30 cellular contexts compared by ENCODE assay signal in genomic region chr1:206901944-206902343, GRCh38. TPM values are rescaled to one million over a fixed set of nuclear protein-coding genes. Genes with fewer than 3 reads are reported as not detected.
"Had no signal": no experiment of that assay in that cellular context is flagged by ENCODE, and none has a peak within 500 bp of the region (broad histone marks: within the 10 kb centered on the region; RNA-seq: fewer than 3 reads in every experiment).

No MANE protein-coding gene starts in this region.

- H3K27me3 Mint-ChIP-seq: activated CD4-positive, alpha-beta T cell treated with anti-CD3 and anti-CD28 coated beads for 36 hours had no signal

- H3K4me3 Mint-ChIP-seq: activated CD4-positive, alpha-beta T cell treated with anti-CD3 and anti-CD28 coated beads for 36 hours; dendritic cell treated with granulocyte-macrophage colony-stimulating factor and Interleukin-4, amounts not matched to agents 40 ng/mL and 50 ng/mL, for 4 days; nephron progenitor cell had no signal

- ATAC-seq: activated CD4-positive, alpha-beta T cell treated with anti-CD3 and anti-CD28 coated beads for 36 hours; heart right ventricle; left lung; lower lobe of right lung; right lobe of liver; SK-N-SH treated with all-trans-retinoic acid at 6 μM for 48 hours had no signal

- H3K9me3 ChIP-seq: breast epithelium, esophagus squamous epithelium, heart right ventricle, left lung, lower lobe of right lung, neutrophil, ovary, right lobe of liver, stomach, suprapubic skin, tibial artery had no signal

- H3K9me3 Mint-ChIP-seq: dendritic cell treated with granulocyte-macrophage colony-stimulating factor and Interleukin-4, amounts not matched to agents 40 ng/mL and 50 ng/mL, for 4 days; nephron progenitor cell had no signal

- DNase-seq: activated CD4-positive, alpha-beta T cell treated with anti-CD3 and anti-CD28 coated beads for 36 hours; activated CD4-positive, CD25-positive, alpha-beta regulatory T cell; activated CD8-positive, alpha-beta memory T cell treated with anti-CD3 and anti-CD28 coated beads for 24 hours; activated effector memory CD4-positive, alpha-beta T cell treated with Interleukin-2 at 50 U/mL for 16 hours; activated naive CD4-positive, alpha-beta T cell treated with Interleukin-2 at 50 U/mL for 16 hours; central memory CD4-positive, alpha-beta T cell; esophagus squamous epithelium; foreskin melanocyte; heart right ventricle; left lung; lower lobe of right lung; mesenchymal stem cell; nephron progenitor cell; ovary; right lobe of liver; stimulated activated CD4-positive, alpha-beta T cell treated with anti-CD3 and anti-CD28 coated beads, Interleukin-2, amount 100 ng/mL, for 48 hours; stomach had no signal

- H3K27me3 ChIP-seq: breast epithelium, left lung, ovary, right lobe of liver had no signal

- H3K27ac ChIP-seq: breast epithelium, epithelial cell of prostate, esophagus squamous epithelium, heart right ventricle, left lung, lower lobe of right lung, neutrophil, ovary, right lobe of liver, stomach, suprapubic skin, tibial artery had no signal

- H3K27ac Mint-ChIP-seq: activated CD4-positive, alpha-beta T cell treated with anti-CD3 and anti-CD28 coated beads for 36 hours; dendritic cell treated with granulocyte-macrophage colony-stimulating factor and Interleukin-4, amounts not matched to agents 40 ng/mL and 50 ng/mL, for 4 days; nephron progenitor cell; progenitor cell of endocrine pancreas had no signal

RNA-seq across cellular contexts. Expression of gene IL24, which starts 4.7 kb away (rescaled TPM):
- total RNA-seq: esophagus squamous epithelium, glomerular endothelial cell, heart right ventricle, lower lobe of right lung, progenitor cell of endocrine pancreas, renal cortical epithelial cell, right lobe of liver, skeletal muscle tissue, stomach, suprapubic skin, ureter had no signal

RNA-seq across cellular contexts. Expression of gene FCMR, which starts 19.8 kb away (rescaled TPM):
- total RNA-seq: progenitor cell of endocrine pancreas had no signal

RNA-seq across cellular contexts. Expression of gene IL20, which starts 36.5 kb away (rescaled TPM):
- total RNA-seq: activated CD4-positive, alpha-beta T cell treated with anti-CD3 and anti-CD28 coated beads for 36 hours; glomerular endothelial cell; heart right ventricle; left lung; lower lobe of right lung; progenitor cell of endocrine pancreas; renal cortical epithelial cell; right lobe of liver; skeletal muscle tissue; stomach; T-helper 2 cell treated with Interferon-gamma antibody and Interleukin-4, amounts not matched to agents 100 ng/mL and 5 ng/mL, for 36 hours; ureter had no signal
- polyA plus RNA-seq: heart right ventricle had no signal

RNA-seq across cellular contexts. Expression of gene PIGR, which starts 44.3 kb away (rescaled TPM):
- total RNA-seq: glomerular endothelial cell; progenitor cell of endocrine pancreas; T-helper 2 cell treated with Interferon-gamma antibody and Interleukin-4, amounts not matched to agents 100 ng/mL and 5 ng/mL, for 36 hours had no signal
